16 cellular contexts compared by ENCODE assay signal in genomic region chr16:58411736-58412614, GRCh38. TPM values are rescaled to one million over a fixed set of nuclear protein-coding genes. Genes with fewer than 3 reads are reported as not detected.
A peak's percentile ranks its signal among the peaks of the same experiment; 100 is the strongest.
DNase-seq lines count a peak whose midpoint lies in the region; ATAC-seq and TF ChIP-seq lines count a peak whose summit lies in the region.
"Had no signal": no experiment of that assay in that cellular context is flagged by ENCODE, and none has a peak within 500 bp of the region (broad histone marks: within the 10 kb centered on the region; RNA-seq: fewer than 3 reads in every experiment).

No MANE protein-coding gene starts in this region.

- H2BK5ac ChIP-seq in mesendoderm (ENCODE audit: low read length): no peak overlapping the region

- H3K9me2 ChIP-seq in HCT116 (ENCODE audit: insufficient read depth): no peaks in the 10 kb centered on the region

- no peak overlapping the region for H3K27ac Mint-ChIP-seq in endodermal cell
- H3K27ac Mint-ChIP-seq: activated CD4-positive, alpha-beta memory T cell treated with anti-CD3 and anti-CD28 coated beads for 36 hours; activated T-helper 1 cell treated with anti-CD3 and anti-CD28 coated beads, Interleukin-12 subunit alpha, Interleukin-12 subunit beta, Interleukin-2, Interleukin-4 antibody, amounts not matched to agents 30 ng/mL and 10 ng/mL and 1 ng/mL, durations not matched to agents 14 hours and 24 hours and 36 hours; CD14-positive monocyte had no signal

- H2AK5ac ChIP-seq in mesendoderm (ENCODE audit: low read length): no peak overlapping the region

- H3K36me3 Mint-ChIP-seq in endodermal cell (ENCODE audit: low read depth): no peaks in the 10 kb centered on the region
- H3K36me3 Mint-ChIP-seq: activated CD4-positive, alpha-beta memory T cell treated with anti-CD3 and anti-CD28 coated beads for 36 hours; CD14-positive monocyte had no signal

- no peaks in the 10 kb centered on the region for H3K79me1 ChIP-seq in mesendoderm (ENCODE audit: low read length)

- no peaks in the 10 kb centered on the region for H3K9me3 Mint-ChIP-seq in endodermal cell
- H3K9me3 Mint-ChIP-seq: activated CD4-positive, alpha-beta memory T cell treated with anti-CD3 and anti-CD28 coated beads for 36 hours; activated T-helper 1 cell treated with anti-CD3 and anti-CD28 coated beads, Interleukin-12 subunit alpha, Interleukin-12 subunit beta, Interleukin-2, Interleukin-4 antibody, amounts not matched to agents 30 ng/mL and 10 ng/mL and 1 ng/mL, durations not matched to agents 14 hours and 24 hours and 36 hours had no signal

- H3K4me1 ChIP-seq in HCT116 (ENCODE audit: control insufficient read depth in 1 of 2, insufficient read depth in 2 of 2, low read length in 2 of 2) (peaks cover 0 to 16% of the 10 kb centered on the region in 2 experiments; a peak in 2 of 4 replicates), endodermal cell (ENCODE audit: control insufficient read depth, insufficient read depth, low read length) (no peaks in the 10 kb centered on the region), mesendoderm (ENCODE audit: control insufficient read depth, low read depth, low read length) (no peaks in the 10 kb centered on the region)
- H3K4me1 ChIP-seq: lower lobe of right lung had no signal

- RAD21 ChIA-PET in HCT116 (lab: Charles Lee; ENCODE audit: low non-redundant PET in 1 of 2, low total read pairs in 2 of 2, uncharacterized antibody in 2 of 2, unreplicated experiment in 2 of 2): no interaction called here

- POLR2A ChIA-PET in HCT116 (lab: Charles Lee): no interaction called here

- TF ChIP-seq RAD21 in HCT116 (IDR thresholded peaks at IDR 0.05; ENCODE audit: low read depth): no peak

- DNase-seq in HCT116 (ENCODE audit: low read depth, low spot score) (no peak), NB4 (ENCODE audit: low read depth) (peak; percentile 20), endodermal cell (no peak), mesendoderm (peak; percentile 30), NCI-H345 (lab: John Stamatoyannopoulos, UW) (no peak)
- DNase-seq in stimulated activated CD8-positive, alpha-beta memory T cell treated with anti-CD3 and anti-CD28 coated beads, Interleukin-4, amount 100 ng/mL, for 48 hours: no peak
- DNase-seq: activated CD4-positive, alpha-beta memory T cell treated with anti-CD3 and anti-CD28 coated beads for 36 hours; foreskin melanocyte; lower lobe of right lung; NCI-H510A had no signal

- TF ChIP-seq CTCF in HCT116 (IDR thresholded peaks at IDR 0.05 in 2 of 3, conservative IDR thresholded peaks at IDR 0.05 in 1 of 3; ENCODE audit: borderline replicate concordance in 1 of 3, insufficient read depth in 1 of 3, low read depth in 2 of 3, low read length in 2 of 3) (no peak), NB4 (IDR thresholded peaks at IDR 0.05; ENCODE audit: low read depth, low read length) (no peak), endodermal cell (conservative IDR thresholded peaks at IDR 0.05) (peak; percentile 41)

- H3K79me2 ChIP-seq in HCT116 (ENCODE audit: insufficient read depth, low read length): no peaks in the 10 kb centered on the region
- H3K79me2 ChIP-seq in mesendoderm (ENCODE audit: control insufficient read depth, insufficient read depth, low read length): no peaks in the 10 kb centered on the region

- intact Hi-C loops in HCT116 (cut with micrococcal nuclease): no loop called here

- H3K4me3 ChIP-seq in HCT116 (replicated peaks in 1 of 2; ENCODE audit: low read depth in 1 of 2, low read length in 2 of 2) (no peak overlapping the region), NB4 (ENCODE audit: low read depth, low read length) (no peak overlapping the region), endodermal cell (ENCODE audit: low read length) (no peak overlapping the region), mesendoderm (ENCODE audit: low read length) (no peak overlapping the region)
- H3K4me3 ChIP-seq: cardiac muscle cell, lower lobe of right lung, upper lobe of left lung had no signal

- TF ChIP-seq POLR2A in HCT116 (IDR thresholded peaks at IDR 0.05; ENCODE audit: borderline replicate concordance, extremely low read depth, insufficient read depth, insufficient read length) (no peak), NB4 (IDR thresholded peaks at IDR 0.05; ENCODE audit: extremely low read depth, insufficient read length) (no peak)

- no peak overlapping the region for H2BK15ac ChIP-seq in mesendoderm (replicated peaks; ENCODE audit: low read depth)

- H3K4me1 Mint-ChIP-seq in endodermal cell: no peaks in the 10 kb centered on the region

- BruUV-seq in HCT116 (replicated peaks; lab: Mats Ljungman, UMichigan): no TSS peak

- H2BK120ac ChIP-seq in mesendoderm (ENCODE audit: low read depth, low read length): no peak overlapping the region

- H3K4me2 ChIP-seq in HCT116 (ENCODE audit: low read length) (peak overlapping the region; percentile 4; the same call in 1 of the 2 replicates), mesendoderm (ENCODE audit: low read length) (no peak overlapping the region)

- H3K4ac ChIP-seq in mesendoderm (ENCODE audit: low read depth, low read length): no peak overlapping the region

- peak; percentile 42; the same call in 1 of the 2 replicates for ATAC-seq in HCT116
- no peak for ATAC-seq in HG03095 (IDR thresholded peaks at IDR 0.05; ENCODE audit: unreplicated experiment)
- no peak for ATAC-seq in HG03457 (IDR thresholded peaks at IDR 0.05; ENCODE audit: unreplicated experiment)
- ATAC-seq: lower lobe of right lung had no signal

- CTCF ChIA-PET in HCT116 (lab: Charles Lee): no interaction called here

- H3K9ac ChIP-seq in HCT116 (ENCODE audit: low read length) (no peak overlapping the region), endodermal cell (ENCODE audit: extremely low read depth, low read length, poor library complexity, severe bottlenecking) (no peak overlapping the region), mesendoderm (ENCODE audit: low read length) (no peak overlapping the region)

- H3K23ac ChIP-seq in mesendoderm (ENCODE audit: low read length): no peak overlapping the region

- H3K27me3 Mint-ChIP-seq in endodermal cell (ENCODE audit: insufficient read depth): no peaks in the 10 kb centered on the region
- H3K27me3 Mint-ChIP-seq: activated CD4-positive, alpha-beta memory T cell treated with anti-CD3 and anti-CD28 coated beads for 36 hours had no signal

- WGBS in endodermal cell (ENCODE audit: insufficient coverage in 1 of 2, insufficient read length in 1 of 2), 2 experiments: 85 to 86% methylated on average over 6 to 7 of the region's 7 CpGs
- no CpG with 5 or more reads among the region's 7 CpGs for WGBS in mesendoderm (ENCODE audit: extremely low coverage, insufficient coverage, low lambda C conversion rate)

- H3K18ac ChIP-seq in mesendoderm (ENCODE audit: low read length): no peak overlapping the region

- H4K5ac ChIP-seq in mesendoderm (ENCODE audit: low read length): no peak overlapping the region

- H3K27ac ChIP-seq in HCT116 (ENCODE audit: low read depth, low read length) (no peak overlapping the region), endodermal cell (ENCODE audit: low read depth, low read length) (no peak overlapping the region), mesendoderm (ENCODE audit: low read depth, low read length) (no peak overlapping the region)
- H3K27ac ChIP-seq: cardiac muscle cell, lower lobe of right lung, upper lobe of left lung had no signal

- no peaks in the 10 kb centered on the region for H4K20me1 ChIP-seq in HCT116 (ENCODE audit: insufficient read depth)

- H3K27me3 ChIP-seq in HCT116 (ENCODE audit: insufficient read depth, low read length) (no peaks in the 10 kb centered on the region), endodermal cell (ENCODE audit: control insufficient read depth, insufficient read depth, low read length, poor library complexity, severe bottlenecking) (no peaks in the 10 kb centered on the region), mesendoderm (ENCODE audit: insufficient read depth, low read length, poor library complexity) (no peaks in the 10 kb centered on the region)
- H3K27me3 ChIP-seq: cardiac muscle cell, upper lobe of left lung had no signal

- H3K9me3 ChIP-seq in HCT116 (ENCODE audit: control insufficient read depth in 1 of 2, insufficient read depth in 1 of 2, low read depth in 1 of 2, low read length in 2 of 2) (no peaks in the 10 kb centered on the region), endodermal cell (ENCODE audit: control insufficient read depth, low read length) (no peaks in the 10 kb centered on the region)
- H3K9me3 ChIP-seq: lower lobe of right lung, upper lobe of left lung had no signal

- H3K4me3 Mint-ChIP-seq in endodermal cell: no peak overlapping the region
- H3K4me3 Mint-ChIP-seq: activated CD4-positive, alpha-beta memory T cell treated with anti-CD3 and anti-CD28 coated beads for 36 hours; activated T-helper 1 cell treated with anti-CD3 and anti-CD28 coated beads, Interleukin-12 subunit alpha, Interleukin-12 subunit beta, Interleukin-2, Interleukin-4 antibody, amounts not matched to agents 30 ng/mL and 10 ng/mL and 1 ng/mL, durations not matched to agents 14 hours and 24 hours and 36 hours had no signal

- H2AFZ ChIP-seq in HCT116 (ENCODE audit: low read depth, low read length, poor library complexity, severe bottlenecking): no peak overlapping the region

- no peaks in the 10 kb centered on the region for H3K36me3 ChIP-seq in HCT116 (ENCODE audit: control insufficient read depth in 1 of 2, insufficient read depth in 2 of 2, low read length in 2 of 2)
- H3K36me3 ChIP-seq in endodermal cell (ENCODE audit: control insufficient read depth, insufficient read depth, low read length): no peaks in the 10 kb centered on the region
- no peaks in the 10 kb centered on the region for H3K36me3 ChIP-seq in mesendoderm (ENCODE audit: control insufficient read depth, insufficient read depth, low read length)
- H3K36me3 ChIP-seq: cardiac muscle cell, lower lobe of right lung, upper lobe of left lung had no signal

- H3K56ac ChIP-seq in mesendoderm (ENCODE audit: low read length): no peak overlapping the region

- no peak overlapping the region for H4K8ac ChIP-seq in mesendoderm (ENCODE audit: low read depth, low read length)

TF ChIP-seq in HCT116, 20 proteins besides CTCF, POLR2A, EP300 and RAD21 (continues in another document):
- TF ChIP-seq ELF1 (IDR thresholded peaks at IDR 0.05; ENCODE audit: borderline replicate concordance, low read depth) (no peak), SP1 (IDR thresholded peaks at IDR 0.05; ENCODE audit: low read depth) (no peak), CBX3 (IDR thresholded peaks at IDR 0.05; ENCODE audit: low read depth) (no peak)

RNA-seq across cellular contexts. Expression of gene GINS3, which starts 19.7 kb away (rescaled TPM):
- total RNA-seq in HCT116 (2021; ENCODE audit: unreplicated experiment): 12.1 TPM
- polyA plus RNA-seq in HCT116 (2012): 6.0 and 7.8 TPM in 2 replicates
- 10 to 100 TPM; 10.5 to 14.7 TPM for total RNA-seq in endodermal cell
- 14.4 TPM for polyA plus RNA-seq in endodermal cell (2013, experiment 1 of 2)
- 15.2 TPM for polyA plus RNA-seq in endodermal cell (2013, experiment 2 of 2)
- polyA plus RNA-seq in mesendoderm (2013, experiment 1 of 2): 20.3 TPM
- 20.4 TPM for polyA plus RNA-seq in mesendoderm (2013, experiment 2 of 2)

Comparison
In these comparisons a context has a peak if more than half of its experiments do, and no peak if none do; other contexts are left out.
1. DNase-seq: peak in NB4 (single experiment) and mesendoderm (single experiment); none in HCT116 (single experiment), endodermal cell (single experiment), stimulated activated CD8-positive, alpha-beta memory T cell treated with anti-CD3 and anti-CD28 coated beads, Interleukin-4, amount 100 ng/mL, for 48 hours (single experiment) and NCI-H345 (single experiment).